ENCODE assay signal across 19 cellular contexts in genomic region chr1:5643360-5644090, GRCh38.
"Had no signal": no experiment of that assay in that cellular context is flagged by ENCODE, and none has a peak within 500 bp of the region (broad histone marks: within the 10 kb centered on the region; RNA-seq: fewer than 3 reads in every experiment).

No MANE protein-coding gene starts in this region.

- H3K4me1 ChIP-seq: adrenal gland, esophagus muscularis mucosa, prostate gland, thyroid gland, upper lobe of right lung had no signal

- ATAC-seq: effector memory CD8-positive, alpha-beta T cell; left ventricle myocardium superior; SK-N-SH treated with all-trans-retinoic acid at 6 μM for 48 hours; stimulated activated naive CD8-positive, alpha-beta T cell treated with anti-CD3 and anti-CD28 coated beads, Interleukin-15, Interleukin-2, amounts not matched to agents 100 U/mL and 50 U/mL, for 24 hours; upper lobe of right lung had no signal

- H3K36me3 ChIP-seq: adrenal gland, esophagus muscularis mucosa, prostate gland, thyroid gland, upper lobe of right lung had no signal

- H3K27me3 ChIP-seq: hepatocyte, thyroid gland, upper lobe of right lung had no signal

- DNase-seq: activated CD4-positive, alpha-beta T cell treated with anti-CD3 and anti-CD28 coated beads, Interleukin-2, amount 50 U/mL, for 4 hours; activated naive CD4-positive, alpha-beta T cell; activated T-cell treated with anti-CD3 and anti-CD28 coated beads, Interleukin-2, amount 50 U/mL, for 1 hour; effector memory CD8-positive, alpha-beta T cell; glutamatergic neuron; immature natural killer cell; kidney glomerular epithelial cell; left ventricle myocardium superior; stimulated activated CD4-positive, alpha-beta T cell treated with anti-CD3 and anti-CD28 coated beads, Interleukin-4, amount 100 ng/mL, for 4 hours; stimulated activated naive CD8-positive, alpha-beta T cell treated with anti-CD3 and anti-CD28 coated beads, Interleukin-15, Interleukin-2, amounts not matched to agents 100 U/mL and 50 U/mL, for 24 hours; substantia nigra; thyroid gland; upper lobe of right lung had no signal

- H3K27ac ChIP-seq: adrenal gland, dorsolateral prefrontal cortex, esophagus muscularis mucosa, hepatocyte, prostate gland, thyroid gland, upper lobe of right lung had no signal

- H3K4me3 ChIP-seq: adrenal gland, dorsolateral prefrontal cortex, esophagus muscularis mucosa, hepatocyte, prostate gland, thyroid gland, upper lobe of right lung had no signal

- H3K9me3 ChIP-seq: adrenal gland, esophagus muscularis mucosa, prostate gland, thyroid gland, upper lobe of right lung had no signal

- H3K4me2 ChIP-seq: hepatocyte had no signal
